9 cellular contexts compared by ENCODE assay signal in the genomic region with DNA sequence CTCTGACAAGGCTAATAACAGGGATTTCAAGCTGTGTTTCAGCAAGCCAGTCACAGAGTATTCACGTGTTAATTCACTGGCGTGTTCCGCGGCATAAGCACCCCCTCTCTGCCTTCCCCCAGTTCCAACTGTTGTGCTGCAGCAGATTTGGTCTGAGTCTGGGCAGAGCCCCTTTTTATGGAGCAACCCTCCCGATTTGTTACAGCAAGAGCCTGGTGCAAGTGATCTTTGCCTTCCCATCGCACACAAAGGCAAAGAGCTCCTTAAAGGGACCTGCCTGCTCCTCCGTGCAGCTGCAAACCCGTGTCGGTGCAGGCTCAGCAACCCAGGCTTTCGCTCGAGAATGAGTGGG.
A peak's percentile ranks its signal among the peaks of the same experiment; 100 is the strongest.
DNase-seq lines count a peak whose midpoint lies in the region; ATAC-seq and TF ChIP-seq lines count a peak whose summit lies in the region.
"Had no signal": no experiment of that assay in that cellular context is flagged by ENCODE, and none has a peak within 500 bp of the region (broad histone marks: within the 10 kb centered on the region; RNA-seq: fewer than 3 reads in every experiment).

No MANE protein-coding gene starts in this region.

- H3K36me3 ChIP-seq in HUES48 (ENCODE audit: control insufficient read depth, insufficient read depth, low read length) (no peaks in the 10 kb centered on the region), esophagus muscularis mucosa (no peaks in the 10 kb centered on the region), ovary (no peaks in the 10 kb centered on the region)

- ATAC-seq in GM19351 (IDR thresholded peaks at IDR 0.05; ENCODE audit: unreplicated experiment): no peak

- WGBS in esophagus muscularis mucosa: 10% methylated on average over 11 of the region's 11 CpGs
- WGBS in ovary, 3 donors: 5 to 9% (median 7%) methylated on average over 11 of the region's 11 CpGs

- H3K4me3 ChIP-seq in AG04449 (ENCODE audit: low read depth, low read length): peak overlapping the region; percentile 45; the same call in 1 of the 2 replicates
- H3K4me3 ChIP-seq in HUES48 (ENCODE audit: low read depth, low read length): peak overlapping the region; percentile 63
- H3K4me3 ChIP-seq in esophagus muscularis mucosa: peak overlapping the region; percentile 44 to 57 (median 46)
- no peak overlapping the region for H3K4me3 ChIP-seq in ovary

- H3K4me1 ChIP-seq in HUES48 (ENCODE audit: control insufficient read depth, insufficient read depth, low read length) (peaks cover 10% of the 10 kb centered on the region), esophagus muscularis mucosa (peaks cover 14 to 18% (median 14%) of the 10 kb centered on the region in 4 donors), ovary (ENCODE audit: insufficient read depth) (peaks cover 4% of the 10 kb centered on the region)

- no peak overlapping the region for H3K27ac ChIP-seq in HUES48 (ENCODE audit: low read depth, low read length)
- no peak overlapping the region for H3K27ac ChIP-seq in esophagus muscularis mucosa (replicated peaks in 1 of 4)
- no peak overlapping the region for H3K27ac ChIP-seq in ovary

- in situ Hi-C loops in ACHN (cut with HindIII; ENCODE audit: low pct_ligation_motif_present, low pct_unique_long_range_greater_than_20kb, low sequenced_read_pairs): no loop called here

- no peak for DNase-seq in AG04449 (ENCODE audit: low read depth, low spot score)
- no peak for DNase-seq in esophagus muscularis mucosa (ENCODE audit: extremely low spot score)
- peak in 32 of 56 donors; percentile 12 to 74 (median 54) for DNase-seq in nucleus accumbens (lab: John Stamatoyannopoulos, UW)
- DNase-seq in ACHN: no peak
- DNase-seq in RPMI8226: no peak
- no peak for DNase-seq in ovary
- DNase-seq: activated gamma-delta T cell had no signal

- TF ChIP-seq POLR2A in esophagus muscularis mucosa (IDR thresholded peaks at IDR 0.05; ENCODE audit: low read depth): no peak
- no peak for TF ChIP-seq POLR2A in ovary (IDR thresholded peaks at IDR 0.05)

- no peaks in the 10 kb centered on the region for H3K9me3 ChIP-seq in HUES48 (ENCODE audit: control insufficient read depth, insufficient read depth, low read length)
- no peaks in the 10 kb centered on the region for H3K9me3 ChIP-seq in esophagus muscularis mucosa
- H3K9me3 ChIP-seq in ovary: no peaks in the 10 kb centered on the region

- intact Hi-C loops in esophagus muscularis mucosa (cut with DNase I): no loop called here
- intact Hi-C loops in ovary (cut with DNase I): no loop called here

- POLR2A ChIA-PET in AG04449 (lab: Yijun Ruan, JAX): no interaction called here

- TF ChIP-seq CTCF in AG04449 (IDR thresholded peaks at IDR 0.05; ENCODE audit: insufficient read depth, low read length, missing control alignments): no peak
- no peak for TF ChIP-seq CTCF in esophagus muscularis mucosa (IDR thresholded peaks at IDR 0.05)
- no peak for TF ChIP-seq CTCF in ovary (IDR thresholded peaks at IDR 0.05)

- H3K9ac ChIP-seq in HUES48 (ENCODE audit: low read depth, low read length): no peak overlapping the region

- TF ChIP-seq EP300 in esophagus muscularis mucosa (IDR thresholded peaks at IDR 0.05) (no peak), ovary (IDR thresholded peaks at IDR 0.05) (no peak)

- CTCF ChIA-PET in AG04449 (lab: Yijun Ruan, JAX): interaction anchor here (1.0 kb wide), 2 partner anchors 12 to 159 kb away, joined by 3 to 5 read pairs; no protein-coding TSS in a partner anchor

- H3K27me3 ChIP-seq in HUES48 (ENCODE audit: control insufficient read depth, insufficient read depth, low read length) (peaks cover 61% of the 10 kb centered on the region), esophagus muscularis mucosa (peaks cover 7 to 38% (median 14%) of the 10 kb centered on the region in 4 donors), ovary (no peaks in the 10 kb centered on the region)

Comparison
In these comparisons a context has a peak if more than half of its experiments do, and no peak if none do; other contexts are left out.
1. DNase-seq: peak in nucleus accumbens (32 of 56); none in AG04449 (single experiment), esophagus muscularis mucosa (single experiment), ACHN (single experiment), RPMI8226 (single experiment) and ovary (0 of 5).